10 cellular contexts compared by ENCODE assay signal in the genomic region with DNA sequence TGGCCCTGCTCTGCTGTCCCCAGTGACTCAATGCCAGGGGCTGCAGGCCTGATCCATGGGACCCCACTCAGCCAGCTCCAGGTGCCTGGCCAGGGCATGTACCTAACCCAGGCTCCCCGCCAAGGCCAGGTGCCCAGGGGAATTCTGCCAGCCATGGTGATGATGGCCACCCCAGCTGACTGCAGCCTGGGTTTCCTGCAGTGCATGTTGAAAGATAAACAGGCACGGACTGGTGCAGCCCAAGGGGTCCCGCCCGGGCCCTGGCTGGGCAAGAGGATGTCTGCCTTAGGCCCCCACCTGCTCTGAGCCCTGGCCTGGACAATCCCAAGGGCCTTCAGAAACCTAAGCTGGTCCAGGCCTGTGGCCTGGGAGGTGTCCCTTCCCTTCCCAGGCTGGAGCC. TPM values are rescaled to one million over a fixed set of nuclear protein-coding genes. Genes with fewer than 3 reads are reported as not detected.
DNase-seq lines count a peak whose midpoint lies in the region; ATAC-seq and TF ChIP-seq lines count a peak whose summit lies in the region.
"Had no signal": no experiment of that assay in that cellular context is flagged by ENCODE, and none has a peak within 500 bp of the region (broad histone marks: within the 10 kb centered on the region; RNA-seq: fewer than 3 reads in every experiment).

No MANE protein-coding gene starts in this region.

- H3K9me3 Mint-ChIP-seq in naive thymus-derived CD8-positive, alpha-beta T cell: no peaks in the 10 kb centered on the region

- no peak overlapping the region for H3K4me2 ChIP-seq in mesenchymal stem cell (ENCODE audit: low read length, poor library complexity, severe bottlenecking)

- no peak for TF ChIP-seq CTCF in body of pancreas (IDR thresholded peaks at IDR 0.05)

- H3K27me3 ChIP-seq in ACC112 (ENCODE audit: insufficient read depth, low read length): no peaks in the 10 kb centered on the region
- H3K27me3 ChIP-seq in body of pancreas: no peaks in the 10 kb centered on the region
- H3K27me3 ChIP-seq in mesenchymal stem cell (ENCODE audit: control insufficient read depth in 1 of 2, insufficient read depth in 1 of 2, low read length in 2 of 2): peaks cover 0 to 4% of the 10 kb centered on the region in 2 experiments

- no peak overlapping the region for H4K91ac ChIP-seq in mesenchymal stem cell (ENCODE audit: low read length)

- no peak overlapping the region for H3K4ac ChIP-seq in mesenchymal stem cell (ENCODE audit: low read depth in 1 of 2, low read length in 2 of 2)

- TF ChIP-seq POLR2A in body of pancreas (IDR thresholded peaks at IDR 0.05): no peak

- peaks cover 8% of the 10 kb centered on the region for H3K4me1 ChIP-seq in ACC112 (ENCODE audit: control insufficient read depth, insufficient read depth, low read length, unreplicated experiment)
- H3K4me1 ChIP-seq in body of pancreas: peaks cover 41% of the 10 kb centered on the region
- H3K4me1 ChIP-seq in mesenchymal stem cell (ENCODE audit: control insufficient read depth, insufficient read depth, low read depth, low read length): peaks cover 40% of the 10 kb centered on the region

- peak overlapping the region in 9 of 10 donors; percentile 76 to 91 (median 81) for H3K4me3 Mint-ChIP-seq in naive thymus-derived CD8-positive, alpha-beta T cell

- H2BK5ac ChIP-seq in mesenchymal stem cell (ENCODE audit: low read depth, low read length, poor library complexity, severe bottlenecking): no peak overlapping the region

- H3K4me3 ChIP-seq in ACC112 (ENCODE audit: low read depth, low read length): peak overlapping the region; percentile 77
- no peak overlapping the region for H3K4me3 ChIP-seq in body of pancreas
- peak overlapping the region in 1 of 2 experiments; percentile 77 for H3K4me3 ChIP-seq in mesenchymal stem cell (ENCODE audit: insufficient read depth in 1 of 2, low read depth in 1 of 2, low read length in 2 of 2)

- DNase-seq in DMS153 treated with DMSO at 0.1 percent for 48 hours (lab: John Stamatoyannopoulos, UW; ENCODE audit: unreplicated experiment) (peak; percentile 10), body of pancreas (peak; percentile 74 to 89 (median 84)), Kasumi-1 (lab: John Stamatoyannopoulos, UW) (no peak), glomerular visceral epithelial cell (ENCODE audit: extremely low spot score) (no peak), mesenchymal stem cell (no peak)
- no peak for DNase-seq in naive thymus-derived CD8-positive, alpha-beta T cell
- DNase-seq in central memory CD4-positive, alpha-beta T cell: no peak
- DNase-seq: erythroblast had no signal

- no peak overlapping the region for H3K9ac ChIP-seq in mesenchymal stem cell (ENCODE audit: low read length)

- no peaks in the 10 kb centered on the region for H3K36me3 Mint-ChIP-seq in naive thymus-derived CD8-positive, alpha-beta T cell

- H3K23ac ChIP-seq in mesenchymal stem cell (ENCODE audit: low read length in 2 of 2): no peak overlapping the region

- H3K27me3 Mint-ChIP-seq in naive thymus-derived CD8-positive, alpha-beta T cell: no peaks in the 10 kb centered on the region

- H2AK5ac ChIP-seq in mesenchymal stem cell (ENCODE audit: low read length, severe bottlenecking): no peak overlapping the region

- peak overlapping the region in 3 of 10 donors; percentile 36 to 75 (median 71) for H3K27ac Mint-ChIP-seq in naive thymus-derived CD8-positive, alpha-beta T cell

- no peak overlapping the region for H4K8ac ChIP-seq in mesenchymal stem cell (ENCODE audit: low read length)

- no peak overlapping the region for H2BK12ac ChIP-seq in mesenchymal stem cell (ENCODE audit: low read length in 2 of 2)

- ATAC-seq in body of pancreas: peak; percentile 12
- no peak for ATAC-seq in naive thymus-derived CD8-positive, alpha-beta T cell

- intact Hi-C loops in body of pancreas (cut with DNase I): no loop called here

- H3K18ac ChIP-seq in mesenchymal stem cell (ENCODE audit: low read depth in 1 of 2, low read length in 2 of 2): no peak overlapping the region

- peaks cover 15 to 52% (median 42%) of the 10 kb centered on the region in 4 donors for H3K4me1 Mint-ChIP-seq in naive thymus-derived CD8-positive, alpha-beta T cell

- no peak overlapping the region for H2BK120ac ChIP-seq in mesenchymal stem cell (ENCODE audit: low read depth, low read length)

- H3K79me2 ChIP-seq in ACC112 (ENCODE audit: control insufficient read depth, insufficient read depth, low read length, unreplicated experiment): no peaks in the 10 kb centered on the region

- 19% methylated on average over 4 of the region's 4 CpGs; no CpG with 5 or more reads in 1 of the 2 donors for WGBS in body of pancreas, 2 donors
- WGBS in mesenchymal stem cell: 85% methylated on average over 4 of the region's 4 CpGs

- no peak overlapping the region for H3K27ac ChIP-seq in ACC112 (ENCODE audit: low read depth, low read length)
- peak overlapping the region; percentile 20 to 68 (median 48) for H3K27ac ChIP-seq in body of pancreas
- no peak overlapping the region for H3K27ac ChIP-seq in mesenchymal stem cell (ENCODE audit: low read length, poor library complexity, severe bottlenecking)

- POLR2A ChIA-PET in naive thymus-derived CD8-positive, alpha-beta T cell (lab: Charles Lee): interaction anchor here (0.6 to 4.9 kb wide), 8 partner anchors 9 to 247 kb away, joined by 3 to 26 read pairs (median 4); a partner anchor contains a TSS

- no peaks in the 10 kb centered on the region; the same call in 1 of the 2 replicates for H3K36me3 ChIP-seq in ACC112 (ENCODE audit: insufficient read depth, low read length)
- H3K36me3 ChIP-seq in body of pancreas (replicated peaks in 1 of 2; ENCODE audit: insufficient read depth in 1 of 2, low read depth in 2 of 2): no peaks in the 10 kb centered on the region
- peaks cover 0 to 8% of the 10 kb centered on the region in 2 experiments for H3K36me3 ChIP-seq in mesenchymal stem cell (ENCODE audit: control insufficient read depth in 1 of 2, insufficient read depth in 2 of 2, low read depth in 1 of 2, low read length in 2 of 2)

- no peaks in the 10 kb centered on the region for H3K79me1 ChIP-seq in mesenchymal stem cell (replicated peaks; ENCODE audit: low read length, poor library complexity, severe bottlenecking)

- H2BK15ac ChIP-seq in mesenchymal stem cell (ENCODE audit: low read depth, poor library complexity, severe bottlenecking): no peak overlapping the region

- H2AFZ ChIP-seq in ACC112 (ENCODE audit: low read length, unreplicated experiment): no peak overlapping the region
- H2AFZ ChIP-seq in mesenchymal stem cell (ENCODE audit: low read depth, low read length): no peak overlapping the region

- H3K14ac ChIP-seq in mesenchymal stem cell (ENCODE audit: low read length in 2 of 2): no peak overlapping the region

- H3K9me3 ChIP-seq in body of pancreas: no peaks in the 10 kb centered on the region
- H3K9me3 ChIP-seq in mesenchymal stem cell (ENCODE audit: control insufficient read depth, low read length): no peaks in the 10 kb centered on the region

RNA-seq across cellular contexts. Expression of a gene that starts 1.2 kb away (rescaled TPM):
- 10 to 100 TPM; 28.7 to 29.6 TPM for total RNA-seq in body of pancreas
- total RNA-seq in naive thymus-derived CD8-positive, alpha-beta T cell: 10 to 100 TPM; 37.0 to 41.5 TPM
- polyA plus RNA-seq in naive thymus-derived CD8-positive, alpha-beta T cell: 1 to 10 TPM; 3.9 to 9.4 (median 4.7) TPM
- polyA plus RNA-seq in mesenchymal stem cell (2013, experiment 1 of 2): 20.0 TPM
- polyA plus RNA-seq in mesenchymal stem cell (2013, experiment 2 of 2): 17.9 TPM

RNA-seq across cellular contexts. Expression of a gene that starts 5.1 kb away (rescaled TPM):
- not detected for total RNA-seq in body of pancreas
- total RNA-seq in naive thymus-derived CD8-positive, alpha-beta T cell: under 1 TPM in 1 of 2 experiments, not detected in 1; 0.13 TPM
- polyA plus RNA-seq in naive thymus-derived CD8-positive, alpha-beta T cell: 1 to 10 TPM; 1.2 to 1.6 (median 1.6) TPM
- polyA plus RNA-seq in mesenchymal stem cell (2013, experiment 1 of 2): not detected
- not detected for polyA plus RNA-seq in mesenchymal stem cell (2013, experiment 2 of 2)

RNA-seq across cellular contexts. Expression of a gene that starts 19.1 kb away (rescaled TPM):
- total RNA-seq in body of pancreas: 100 to 1,000 TPM in 1 of 2 donors, 10 to 100 TPM in 1; 72.1 to 105 TPM
- total RNA-seq in naive thymus-derived CD8-positive, alpha-beta T cell: 1 to 10 TPM; 2.8 to 4.3 TPM
- polyA plus RNA-seq in naive thymus-derived CD8-positive, alpha-beta T cell: 1 to 10 TPM; 2.1 to 9.3 (median 4.2) TPM
- polyA plus RNA-seq in mesenchymal stem cell (2013, experiment 1 of 2): 27.3 TPM
- 25.4 TPM for polyA plus RNA-seq in mesenchymal stem cell (2013, experiment 2 of 2)

RNA-seq across cellular contexts. Expression of a gene that starts 27.0 kb away (rescaled TPM):
- total RNA-seq in body of pancreas: 1 to 10 TPM; 1.3 to 1.6 TPM
- not detected for total RNA-seq in naive thymus-derived CD8-positive, alpha-beta T cell
- not detected for polyA plus RNA-seq in naive thymus-derived CD8-positive, alpha-beta T cell
- not detected for polyA plus RNA-seq in mesenchymal stem cell (2013, experiment 1 of 2)
- not detected for polyA plus RNA-seq in mesenchymal stem cell (2013, experiment 2 of 2)
- total RNA-seq: mononuclear cell had no signal

RNA-seq across cellular contexts. Expression of a gene that starts 30.5 kb away (rescaled TPM):
- 1 to 10 TPM in 1 of 2 donors, not detected in 1; 2.0 TPM for total RNA-seq in body of pancreas
- total RNA-seq in naive thymus-derived CD8-positive, alpha-beta T cell: 10 to 100 TPM; 11.1 to 13.5 TPM
- 10 to 100 TPM in 2 of 3 donors, 1 to 10 TPM in 1; 7.0 to 30.2 (median 16.9) TPM for polyA plus RNA-seq in naive thymus-derived CD8-positive, alpha-beta T cell
- 4.4 TPM for polyA plus RNA-seq in mesenchymal stem cell (2013, experiment 1 of 2)
- 4.3 TPM for polyA plus RNA-seq in mesenchymal stem cell (2013, experiment 2 of 2)

Comparison
In these comparisons a context has a peak if more than half of its experiments do, and no peak if none do; other contexts are left out.
1. H3K27ac ChIP-seq: peak in body of pancreas (4 of 4); none in ACC112 (single experiment) and mesenchymal stem cell (single experiment).
2. DNase-seq: peak in DMS153 treated with DMSO at 0.1 percent for 48 hours (single experiment) and body of pancreas (4 of 4); none in naive thymus-derived CD8-positive, alpha-beta T cell (0 of 10), central memory CD4-positive, alpha-beta T cell (single experiment), Kasumi-1 (0 of 2), glomerular visceral epithelial cell (single experiment) and mesenchymal stem cell (single experiment).
3. RNA of a gene that starts 19.1 kb away (total RNA-seq): 72.1 to 105 TPM in body of pancreas; 2.8 to 4.3 TPM in naive thymus-derived CD8-positive, alpha-beta T cell; every median in the first group is over 10 times any median in the second.